In the genomic region with DNA sequence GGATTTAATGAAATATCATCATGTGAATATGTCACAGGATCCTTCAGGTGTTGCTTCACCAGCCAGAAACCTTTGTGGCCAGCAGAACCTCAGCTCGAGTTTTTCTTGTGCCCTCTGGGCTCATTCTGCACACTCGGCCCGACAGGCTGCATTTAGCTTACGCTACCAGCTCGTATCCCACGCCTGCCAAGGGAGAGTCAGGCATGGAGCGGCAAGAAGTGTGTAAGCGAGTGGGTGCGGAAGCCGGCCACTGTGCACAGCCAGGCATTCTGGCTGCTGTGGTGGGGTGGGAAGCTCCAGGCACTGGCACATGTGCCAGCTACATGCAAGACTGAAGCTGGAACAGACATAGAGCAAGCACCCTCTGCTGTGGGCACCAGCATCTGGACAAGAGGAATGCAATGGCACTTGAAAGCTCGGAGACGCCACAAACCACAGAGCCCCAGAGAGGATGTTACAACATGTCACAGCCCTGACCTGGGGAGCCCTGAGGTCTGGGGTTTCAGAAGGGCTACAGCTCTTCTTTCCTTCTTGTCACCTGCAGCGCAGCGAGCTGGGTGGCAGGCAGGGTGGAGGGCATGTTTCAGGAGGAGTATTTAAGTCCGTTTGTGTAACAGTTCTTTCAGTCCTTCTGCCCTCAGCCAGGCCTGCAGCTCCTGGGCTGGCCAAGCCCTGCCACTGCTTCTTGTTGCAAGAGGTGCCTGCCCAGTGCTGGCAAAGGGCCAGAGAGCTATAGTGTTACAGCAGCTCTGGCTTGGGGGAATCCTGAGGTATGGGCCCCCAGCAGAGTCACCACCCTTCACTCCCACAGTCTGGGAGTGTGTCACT, we compare ENCODE assay signal across 16 cellular contexts.
DNase-seq lines count a peak whose midpoint lies in the region; ATAC-seq, FAIRE-seq and TF ChIP-seq lines count a peak whose summit lies in the region.
"Had no signal": no experiment of that assay in that cellular context is flagged by ENCODE, and none has a peak within 500 bp of the region (broad histone marks: within the 10 kb centered on the region; RNA-seq: fewer than 3 reads in every experiment).

No MANE protein-coding gene starts in this region.

- CTCF ChIA-PET in A673 (lab: Charles Lee): no interaction called here

- no peaks in the 10 kb centered on the region for H3K27me3 ChIP-seq in A673 (replicated peaks; ENCODE audit: insufficient read depth, low read depth, low read length, poor library complexity)
- H3K27me3 ChIP-seq: neutrophil had no signal

- ATAC-seq in GM18520 (IDR thresholded peaks at IDR 0.05; ENCODE audit: unreplicated experiment) (peak; percentile 31), GM21825 (IDR thresholded peaks at IDR 0.05; ENCODE audit: unreplicated experiment) (no peak)
- ATAC-seq: CD8-positive, alpha-beta T cell; K562 had no signal

- peak; percentile 3 for DNase-seq in Jurkat, Clone E6-1 (ENCODE audit: low read depth, low spot score)
- DNase-seq in RCC 7860 (ENCODE audit: low spot score) (peak; percentile 45), left kidney (ENCODE audit: low read depth, low spot score) (peak; percentile 31), NAMALWA (ENCODE audit: low spot score) (no peak), C1 segment of cervical spinal cord (lab: John Stamatoyannopoulos, UW) (no peak), A673 (ENCODE audit: low spot score) (no peak)
- DNase-seq: activated naive CD4-positive, alpha-beta T cell treated with anti-CD3 and anti-CD28 coated beads, Interleukin-2, amount 50 U/mL, for 16 hours; CD8-positive, alpha-beta T cell; central memory CD4-positive, alpha-beta T cell had no signal

- H3K27ac ChIP-seq in A673 (ENCODE audit: low read depth, low read length, poor library complexity, severe bottlenecking): no peak overlapping the region
- H3K27ac ChIP-seq: neutrophil, thoracic aorta had no signal

- intact Hi-C loops in A673 (cut with micrococcal nuclease; ENCODE audit: unreplicated experiment): no loop called here

- POLR2A ChIA-PET in A673 (lab: Charles Lee; ENCODE audit: low non-redundant PET): no interaction called here

- H3K36me3 ChIP-seq in A673 (ENCODE audit: insufficient read depth, low read length, poor library complexity, severe bottlenecking): no peaks in the 10 kb centered on the region
- H3K36me3 ChIP-seq: neutrophil, thoracic aorta had no signal

- H3K4me3 ChIP-seq in Jurkat, Clone E6-1 (ENCODE audit: low read length): no peak overlapping the region
- no peak overlapping the region for H3K4me3 ChIP-seq in A673 (ENCODE audit: low read depth, low read length, poor library complexity, severe bottlenecking)
- H3K4me3 ChIP-seq: K562, smooth muscle cell, thoracic aorta had no signal

- TF ChIP-seq CTCF in A673 (conservative IDR thresholded peaks at IDR 0.05; ENCODE audit: low read depth, low read length): no peak

- BruUV-seq in A673 (replicated peaks; lab: Mats Ljungman, UMichigan): no TSS peak

- no peaks in the 10 kb centered on the region for H3K9me3 ChIP-seq in A673 (ENCODE audit: low read depth, low read length, poor library complexity, severe bottlenecking)
- H3K9me3 ChIP-seq: neutrophil had no signal

- H3K4me1 ChIP-seq in A673 (ENCODE audit: insufficient read depth, low read length, poor library complexity, severe bottlenecking): no peaks in the 10 kb centered on the region

- no peak for FAIRE-seq in RCC 7860 (lab: Jason Lieb, UNC)
- FAIRE-seq: endothelial cell of umbilical vein, K562 had no signal

Comparison
In these comparisons a context has a peak if more than half of its experiments do, and no peak if none do; other contexts are left out.
1. DNase-seq: peak in Jurkat, Clone E6-1 (single experiment), RCC 7860 (single experiment) and left kidney (single experiment); none in NAMALWA (single experiment), C1 segment of cervical spinal cord (0 of 14) and A673 (single experiment).